In genomic region chr7:17415955-17416354, GRCh38 we compare ENCODE assay signal across 28 cellular contexts.
"Had no signal": no experiment of that assay in that cellular context is flagged by ENCODE, and none has a peak within 500 bp of the region (broad histone marks: within the 10 kb centered on the region; RNA-seq: fewer than 3 reads in every experiment).

No MANE protein-coding gene starts in this region.

- H3K4me1 Mint-ChIP-seq: memory B cell; naive thymus-derived CD4-positive, alpha-beta T cell; nephron; neural progenitor cell had no signal

- H3K79me2 ChIP-seq: hepatocyte had no signal

- H2AFZ ChIP-seq: hepatocyte, neural progenitor cell had no signal

- H3K9me3 Mint-ChIP-seq: memory B cell; naive thymus-derived CD4-positive, alpha-beta T cell; nephron; neural progenitor cell had no signal

- H3K27ac Mint-ChIP-seq: memory B cell; naive thymus-derived CD4-positive, alpha-beta T cell; nephron; neural progenitor cell had no signal

- H3K36me3 ChIP-seq: colonic mucosa, esophagus muscularis mucosa, gastroesophageal sphincter, heart left ventricle, neural progenitor cell, right lobe of liver, stomach, thyroid gland, vagina had no signal

- ATAC-seq: foreskin keratinocyte; gastroesophageal sphincter; heart left ventricle; left lobe of liver; naive thymus-derived CD4-positive, alpha-beta T cell; psoas muscle; right lobe of liver had no signal

- H3K4me1 ChIP-seq: colonic mucosa, esophagus muscularis mucosa, foreskin keratinocyte, gastroesophageal sphincter, heart left ventricle, neural progenitor cell, psoas muscle, stomach, thyroid gland, vagina had no signal

- H3K36me3 Mint-ChIP-seq: memory B cell; naive thymus-derived CD4-positive, alpha-beta T cell; neural progenitor cell had no signal

- H3K27me3 Mint-ChIP-seq: memory B cell; naive thymus-derived CD4-positive, alpha-beta T cell had no signal

- H3K27ac ChIP-seq: colonic mucosa, esophagus muscularis mucosa, foreskin keratinocyte, gastroesophageal sphincter, heart left ventricle, hepatocyte, neural progenitor cell, psoas muscle, right lobe of liver, stomach, thyroid gland, vagina had no signal

- H3K27me3 ChIP-seq: colonic mucosa, esophagus muscularis mucosa, foreskin keratinocyte, gastroesophageal sphincter, heart left ventricle, hepatocyte, neural progenitor cell, right lobe of liver, stomach, thyroid gland, vagina had no signal

- H3K4me3 ChIP-seq: colonic mucosa, esophagus muscularis mucosa, gastroesophageal sphincter, heart left ventricle, hepatocyte, lung, neural progenitor cell, psoas muscle, right lobe of liver, smooth muscle cell, stomach, thyroid gland, vagina had no signal

- H3K4me2 ChIP-seq: hepatocyte, neural progenitor cell, smooth muscle cell had no signal

- DNase-seq: colonic mucosa; dermis blood vessel endothelial cell; effector memory CD4-positive, alpha-beta T cell; foreskin keratinocyte; heart left ventricle; kidney; naive thymus-derived CD4-positive, alpha-beta T cell; nucleus accumbens; psoas muscle; right lobe of liver; stimulated activated CD4-positive, alpha-beta T cell treated with anti-CD3 and anti-CD28 coated beads, Interleukin-12 subunit alpha, Interleukin-12 subunit beta, amount 100 ng/mL, for 4 hours; stimulated activated CD4-positive, alpha-beta T cell treated with anti-CD3 and anti-CD28 coated beads, Interleukin-1b, Interleukin-23, amount 100 ng/mL, for 48 hours; stimulated activated CD4-positive, alpha-beta T cell treated with anti-CD3 and anti-CD28 coated beads, Interleukin-4, amount 100 ng/mL, for 1 hour; stimulated activated CD8-positive, alpha-beta memory T cell treated with anti-CD3 and anti-CD28 coated beads, Interleukin-4, amount 100 ng/mL, for 48 hours; stimulated activated naive CD4-positive, alpha-beta T cell treated with Interleukin-2 at 50 U/mL for 16 hours; stomach; thyroid gland; trophoblast cell had no signal

- H3K4me3 Mint-ChIP-seq: memory B cell; naive thymus-derived CD4-positive, alpha-beta T cell; nephron; neural progenitor cell had no signal

- H3K9ac ChIP-seq: neural progenitor cell had no signal

- H3K9me3 ChIP-seq: colonic mucosa, esophagus muscularis mucosa, gastroesophageal sphincter, heart left ventricle, psoas muscle, right lobe of liver, stomach, thyroid gland, vagina had no signal
